In the genomic region with DNA sequence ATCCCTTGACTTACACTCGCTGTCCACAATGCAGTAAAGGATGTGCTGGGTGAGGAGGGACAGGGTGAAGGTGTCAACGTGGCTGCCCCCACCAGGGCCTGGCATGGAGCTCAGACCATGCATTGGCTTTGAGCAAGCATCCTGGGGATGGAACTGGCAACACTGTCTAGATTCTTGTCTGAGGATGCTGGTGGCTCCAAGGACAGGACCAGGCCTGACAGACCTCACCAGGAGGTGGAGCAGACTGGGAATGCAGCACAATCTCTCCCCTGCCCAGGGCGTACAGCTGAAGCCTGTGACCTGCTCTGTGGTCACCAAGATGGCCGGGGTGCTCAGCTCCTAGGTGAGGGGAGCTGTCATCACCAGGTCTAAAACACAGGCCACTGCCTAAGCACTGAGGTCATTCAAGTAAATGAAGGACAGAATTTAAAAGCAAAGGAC, we compare ENCODE assay signal across 1 cellular context.
TF ChIP-seq lines count a peak whose summit lies in the region.

No MANE protein-coding gene starts in this region.

TF ChIP-seq in WTC11, 78 proteins besides CTCF, POLR2A, EP300 and RAD21 (continued from another document):
- TF ChIP-seq ZNF219 (CRISPR knock-in tag; IDR thresholded peaks at IDR 0.05; ENCODE audit: borderline replicate concordance), result no peak
- TF ChIP-seq SOX15 (CRISPR knock-in tag; IDR thresholded peaks at IDR 0.05), result no peak
- no peak for TF ChIP-seq KAT7 (CRISPR knock-in tag; IDR thresholded peaks at IDR 0.05; ENCODE audit: borderline replicate concordance)
- no peak for TF ChIP-seq RORB (CRISPR knock-in tag; IDR thresholded peaks at IDR 0.05)
- no peak for TF ChIP-seq MYBL2 (CRISPR knock-in tag; IDR thresholded peaks at IDR 0.05)
- no peak for TF ChIP-seq ZBTB21 (CRISPR knock-in tag; IDR thresholded peaks at IDR 0.05; ENCODE audit: borderline replicate concordance)
